Comparison of ENCODE assay signal across 1 cellular context in the genomic region with DNA sequence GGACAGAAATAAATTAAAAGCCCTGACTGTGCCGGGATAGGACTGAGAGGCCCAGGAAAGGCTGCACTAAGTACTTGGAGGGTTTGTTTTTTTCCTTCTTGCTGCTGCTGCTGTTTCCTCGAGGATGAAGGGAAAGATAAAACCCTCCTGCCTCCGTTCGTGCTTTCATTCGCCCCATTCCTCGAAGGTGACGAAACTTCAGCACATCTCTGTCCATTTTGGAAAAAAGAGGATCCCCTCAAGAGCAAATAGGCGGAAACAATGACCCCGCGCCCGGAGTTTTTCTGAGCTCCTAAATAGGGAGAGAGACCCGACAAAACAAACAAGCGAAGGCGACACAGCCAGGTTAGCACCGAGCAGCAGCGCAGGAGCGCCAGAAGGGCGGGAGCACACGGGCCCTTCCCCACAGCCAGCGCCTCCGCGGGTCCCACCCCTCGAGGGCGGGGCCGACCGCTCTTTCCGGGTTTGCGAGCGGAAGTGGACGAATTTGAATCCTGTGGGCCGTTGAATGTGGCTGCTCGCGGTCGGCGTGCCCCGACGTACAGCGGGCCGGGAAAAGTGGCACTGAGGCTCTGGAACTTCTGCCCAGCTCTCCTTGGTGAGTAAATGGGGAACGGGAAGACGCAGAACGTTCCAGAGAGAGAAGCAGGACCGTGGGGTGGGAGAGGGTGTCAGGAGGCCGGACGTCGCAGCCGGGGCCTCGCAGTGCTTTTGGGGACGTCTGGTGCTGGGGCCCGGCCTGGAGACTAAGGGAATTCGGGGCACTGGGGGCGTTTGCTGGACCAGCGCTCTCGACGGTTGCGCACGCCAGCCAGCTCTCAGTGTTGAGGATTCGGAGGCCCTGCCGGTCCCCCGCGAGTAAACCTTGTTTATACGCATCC.
TF ChIP-seq lines count a peak whose summit lies in the region.

A gene with protein sequence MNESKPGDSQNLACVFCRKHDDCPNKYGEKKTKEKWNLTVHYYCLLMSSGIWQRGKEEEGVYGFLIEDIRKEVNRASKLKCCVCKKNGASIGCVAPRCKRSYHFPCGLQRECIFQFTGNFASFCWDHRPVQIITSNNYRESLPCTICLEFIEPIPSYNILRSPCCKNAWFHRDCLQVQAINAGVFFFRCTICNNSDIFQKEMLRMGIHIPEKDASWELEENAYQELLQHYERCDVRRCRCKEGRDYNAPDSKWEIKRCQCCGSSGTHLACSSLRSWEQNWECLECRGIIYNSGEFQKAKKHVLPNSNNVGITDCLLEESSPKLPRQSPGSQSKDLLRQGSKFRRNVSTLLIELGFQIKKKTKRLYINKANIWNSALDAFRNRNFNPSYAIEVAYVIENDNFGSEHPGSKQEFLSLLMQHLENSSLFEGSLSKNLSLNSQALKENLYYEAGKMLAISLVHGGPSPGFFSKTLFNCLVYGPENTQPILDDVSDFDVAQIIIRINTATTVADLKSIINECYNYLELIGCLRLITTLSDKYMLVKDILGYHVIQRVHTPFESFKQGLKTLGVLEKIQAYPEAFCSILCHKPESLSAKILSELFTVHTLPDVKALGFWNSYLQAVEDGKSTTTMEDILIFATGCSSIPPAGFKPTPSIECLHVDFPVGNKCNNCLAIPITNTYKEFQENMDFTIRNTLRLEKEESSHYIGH (plus strand): TSS at position 484 of the 881 bp plus-strand sequence. CDS start 21,922 bp downstream, outside the sequence.

TF ChIP-seq in HEK293, 187 proteins besides CTCF, POLR2A, EP300 and RAD21 (continued from another document):
- TF ChIP-seq, protein P1, sequence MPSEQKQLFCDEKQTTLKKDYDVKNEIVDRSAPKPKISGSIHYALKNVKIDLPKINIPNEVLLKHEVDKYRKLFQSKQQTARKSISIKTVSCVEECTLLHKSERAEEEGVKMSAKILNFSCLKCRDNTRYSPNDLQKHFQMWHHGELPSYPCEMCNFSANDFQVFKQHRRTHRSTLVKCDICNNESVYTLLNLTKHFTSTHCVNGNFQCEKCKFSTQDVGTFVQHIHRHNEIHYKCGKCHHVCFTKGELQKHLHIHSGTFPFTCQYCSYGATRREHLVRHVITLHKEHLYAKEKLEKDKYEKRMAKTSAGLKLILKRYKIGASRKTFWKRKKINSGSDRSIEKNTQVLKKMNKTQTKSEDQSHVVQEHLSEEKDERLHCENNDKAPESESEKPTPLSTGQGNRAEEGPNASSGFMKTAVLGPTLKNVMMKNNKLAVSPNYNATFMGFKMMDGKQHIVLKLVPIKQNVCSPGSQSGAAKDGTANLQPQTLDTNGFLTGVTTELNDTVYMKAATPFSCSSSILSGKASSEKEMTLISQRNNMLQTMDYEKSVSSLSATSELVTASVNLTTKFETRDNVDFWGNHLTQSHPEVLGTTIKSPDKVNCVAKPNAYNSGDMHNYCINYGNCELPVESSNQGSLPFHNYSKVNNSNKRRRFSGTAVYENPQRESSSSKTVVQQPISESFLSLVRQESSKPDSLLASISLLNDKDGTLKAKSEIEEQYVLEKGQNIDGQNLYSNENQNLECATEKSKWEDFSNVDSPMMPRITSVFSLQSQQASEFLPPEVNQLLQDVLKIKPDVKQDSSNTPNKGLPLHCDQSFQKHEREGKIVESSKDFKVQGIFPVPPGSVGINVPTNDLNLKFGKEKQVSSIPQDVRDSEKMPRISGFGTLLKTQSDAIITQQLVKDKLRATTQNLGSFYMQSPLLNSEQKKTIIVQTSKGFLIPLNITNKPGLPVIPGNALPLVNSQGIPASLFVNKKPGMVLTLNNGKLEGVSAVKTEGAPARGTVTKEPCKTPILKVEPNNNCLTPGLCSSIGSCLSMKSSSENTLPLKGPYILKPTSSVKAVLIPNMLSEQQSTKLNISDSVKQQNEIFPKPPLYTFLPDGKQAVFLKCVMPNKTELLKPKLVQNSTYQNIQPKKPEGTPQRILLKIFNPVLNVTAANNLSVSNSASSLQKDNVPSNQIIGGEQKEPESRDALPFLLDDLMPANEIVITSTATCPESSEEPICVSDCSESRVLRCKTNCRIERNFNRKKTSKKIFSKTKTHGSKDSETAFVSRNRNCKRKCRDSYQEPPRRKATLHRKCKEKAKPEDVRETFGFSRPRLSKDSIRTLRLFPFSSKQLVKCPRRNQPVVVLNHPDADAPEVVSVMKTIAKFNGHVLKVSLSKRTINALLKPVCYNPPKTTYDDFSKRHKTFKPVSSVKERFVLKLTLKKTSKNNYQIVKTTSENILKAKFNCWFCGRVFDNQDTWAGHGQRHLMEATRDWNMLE (tag by site-specific recombination; conservative IDR thresholded peaks at IDR 0.05; ENCODE audit: low read depth): peak; percentile 66
- TF ChIP-seq ZNF174 (tag by site-specific recombination; IDR thresholded peaks at IDR 0.05) (no peak), TRIM28 (IDR thresholded peaks at IDR 0.05; ENCODE audit: borderline replicate concordance, low read length) (no peak)
